ENCODE assay signal across 8 cellular contexts in the genomic region with DNA sequence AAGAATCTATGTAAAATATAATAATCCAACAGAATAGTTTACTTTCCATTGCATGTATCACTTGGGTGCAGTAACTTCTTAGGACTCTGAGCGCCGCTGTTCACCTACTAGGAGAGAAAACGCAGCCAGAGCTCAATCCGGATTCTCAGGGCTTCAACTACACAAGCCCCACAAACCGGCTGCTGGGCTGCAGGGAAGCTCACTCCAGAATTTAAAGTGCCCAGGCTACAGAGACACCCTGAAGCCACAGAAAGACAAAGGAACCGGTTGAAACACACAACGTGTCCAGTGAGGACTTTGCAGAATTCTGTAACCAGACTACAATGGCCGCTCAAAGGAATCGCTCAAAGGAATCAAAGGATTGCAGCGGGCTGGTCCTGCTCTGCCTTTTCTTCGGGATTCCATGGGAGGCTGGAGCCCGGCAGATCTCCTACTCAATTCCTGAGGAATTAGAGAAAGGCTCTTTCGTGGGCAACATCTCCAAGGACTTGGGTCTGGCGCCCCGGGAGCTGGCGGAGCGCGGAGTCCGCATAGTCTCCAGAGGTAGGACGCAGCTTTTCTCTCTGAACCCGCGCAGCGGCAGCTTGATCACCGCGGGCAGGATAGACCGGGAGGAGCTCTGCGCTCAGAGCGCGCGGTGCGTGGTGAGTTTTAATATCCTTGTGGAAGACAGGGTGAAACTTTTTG. TPM values are rescaled to one million over a fixed set of nuclear protein-coding genes. Genes with fewer than 3 reads are reported as not detected.
DNase-seq lines count a peak whose midpoint lies in the region; ATAC-seq and TF ChIP-seq lines count a peak whose summit lies in the region.

A gene (plus strand): TSS at position 135 of the 687 bp plus-strand sequence. CDS start 189 bp downstream, at position 324.

- TF ChIP-seq CTCF in fibroblast of the aortic adventitia (IDR thresholded peaks at IDR 0.05; ENCODE audit: insufficient read depth, low read length) (peak; percentile 76), neural cell (IDR thresholded peaks at IDR 0.05; ENCODE audit: poor library complexity, severe bottlenecking) (peak; percentile 52)

- no peak within 1 kb of the TSS for H2AFZ ChIP-seq in neural cell (ENCODE audit: low read depth, low read length)

- H3K4me3 Mint-ChIP-seq in activated T-cell treated with anti-CD3 and anti-CD28 coated beads, Interleukin-2, amount 50 U/mL, for 72 hours: peak within 1 kb of the TSS; percentile 91 to 92

- DNase-seq in activated CD8-positive, alpha-beta memory T cell treated with anti-CD3 and anti-CD28 coated beads for 24 hours: peak; percentile 70
- no peak for DNase-seq in activated CD8-positive, alpha-beta memory T cell treated with anti-CD3 and anti-CD28 coated beads, Interleukin-2, amount 50 U/mL, for 48 hours
- DNase-seq in NCI-H748 treated with DMSO at 0.1 percent for 48 hours (lab: John Stamatoyannopoulos, UW): peak; percentile 65
- peak; percentile 61 to 69 for DNase-seq in activated T-cell treated with anti-CD3 and anti-CD28 coated beads, Interleukin-2, amount 50 U/mL, for 72 hours
- DNase-seq in fibroblast of the aortic adventitia (ENCODE audit: low read depth): peak; percentile 82

- peak; percentile 65 for ATAC-seq in HG02885 (IDR thresholded peaks at IDR 0.05; ENCODE audit: poor library complexity, unreplicated experiment)
- ATAC-seq in activated T-cell treated with anti-CD3 and anti-CD28 coated beads, Interleukin-2, amount 50 U/mL, for 72 hours (replicated peaks in 1 of 2): peak; percentile 80 to 81

- no peaks in the 10 kb centered on the region for H3K4me1 ChIP-seq in urinary bladder (ENCODE audit: insufficient read depth)

- H3K9ac ChIP-seq in neural cell (ENCODE audit: low read length): peak within 1 kb of the TSS; percentile 25

- peaks cover 5% of the 10 kb centered on the region for H3F3A ChIP-seq in neural cell (ENCODE audit: insufficient read depth, low read length, poor library complexity, severe bottlenecking)

- H3K27ac ChIP-seq in neural cell (ENCODE audit: low read length): peak within 1 kb of the TSS; percentile 45
- H3K27ac ChIP-seq in urinary bladder (ENCODE audit: low read depth): no peak within 1 kb of the TSS

- H3K27me3 ChIP-seq in neural cell (ENCODE audit: insufficient read depth, low read depth, low read length): no peaks in the 10 kb centered on the region

- no peak within 1 kb of the TSS for H3K4me2 ChIP-seq in neural cell (ENCODE audit: low read length)

- H3K79me2 ChIP-seq in neural cell (replicated peaks; ENCODE audit: insufficient read depth, low read length): peaks cover 60% of the 10 kb centered on the region

- peaks cover 35% of the 10 kb centered on the region for H3K4me1 Mint-ChIP-seq in activated T-cell treated with anti-CD3 and anti-CD28 coated beads, Interleukin-2, amount 50 U/mL, for 72 hours (ENCODE audit: low read depth)

- H4K20me1 ChIP-seq in neural cell (ENCODE audit: insufficient read depth): no peaks in the 10 kb centered on the region

- TF ChIP-seq RAD21 in neural cell (conservative IDR thresholded peaks at IDR 0.05): peak; percentile 56

- H3K9me3 Mint-ChIP-seq in activated T-cell treated with anti-CD3 and anti-CD28 coated beads, Interleukin-2, amount 50 U/mL, for 72 hours: peaks cover 10 to 12% of the 10 kb centered on the region in 2 donors

- H3K9me3 ChIP-seq in neural cell (ENCODE audit: low read length): peaks cover 76% of the 10 kb centered on the region

- peaks cover 79% of the 10 kb centered on the region for H3K27me3 Mint-ChIP-seq in activated T-cell treated with anti-CD3 and anti-CD28 coated beads, Interleukin-2, amount 50 U/mL, for 72 hours (ENCODE audit: low read depth)

- peak within 1 kb of the TSS; percentile 82 for H3K27ac Mint-ChIP-seq in activated T-cell treated with anti-CD3 and anti-CD28 coated beads, Interleukin-2, amount 50 U/mL, for 72 hours

- WGBS in urinary bladder: 14% methylated on average over 31 of the region's 31 CpGs

- H3K36me3 ChIP-seq in neural cell (ENCODE audit: insufficient read depth, low read length): peaks cover 76% of the 10 kb centered on the region
- H3K36me3 ChIP-seq in urinary bladder (ENCODE audit: insufficient read depth): no peaks in the 10 kb centered on the region

- H3K36me3 Mint-ChIP-seq in activated T-cell treated with anti-CD3 and anti-CD28 coated beads, Interleukin-2, amount 50 U/mL, for 72 hours (ENCODE audit: insufficient read depth in 2 of 2): peaks cover 17 to 28% of the 10 kb centered on the region in 2 donors

- TF ChIP-seq EP300 in neural cell (conservative IDR thresholded peaks at IDR 0.05; ENCODE audit: poor library complexity, severe bottlenecking): no peak

- H3K9me2 ChIP-seq in neural cell (ENCODE audit: insufficient read depth, low read length): no peaks in the 10 kb centered on the region

- H3K4me3 ChIP-seq in fibroblast of the aortic adventitia (ENCODE audit: low read depth, low read length) (peak within 1 kb of the TSS; percentile 62), neural cell (ENCODE audit: low read length) (peak within 1 kb of the TSS; percentile 66), urinary bladder (ENCODE audit: low read depth, low read length) (peak within 1 kb of the TSS; percentile 15)

TF ChIP-seq in neural cell, 6 proteins besides CTCF, POLR2A, EP300 and RAD21:
- no peak for TF ChIP-seq MXI1 (conservative IDR thresholded peaks at IDR 0.05; ENCODE audit: poor library complexity, severe bottlenecking)
- TF ChIP-seq EZH2 (IDR thresholded peaks at IDR 0.05; ENCODE audit: borderline replicate concordance, insufficient read depth, low read length, poor library complexity, severe bottlenecking): no peak
- peak; percentile 46 for TF ChIP-seq SMC3 (conservative IDR thresholded peaks at IDR 0.05; ENCODE audit: poor library complexity)
- TF ChIP-seq, protein P1, sequence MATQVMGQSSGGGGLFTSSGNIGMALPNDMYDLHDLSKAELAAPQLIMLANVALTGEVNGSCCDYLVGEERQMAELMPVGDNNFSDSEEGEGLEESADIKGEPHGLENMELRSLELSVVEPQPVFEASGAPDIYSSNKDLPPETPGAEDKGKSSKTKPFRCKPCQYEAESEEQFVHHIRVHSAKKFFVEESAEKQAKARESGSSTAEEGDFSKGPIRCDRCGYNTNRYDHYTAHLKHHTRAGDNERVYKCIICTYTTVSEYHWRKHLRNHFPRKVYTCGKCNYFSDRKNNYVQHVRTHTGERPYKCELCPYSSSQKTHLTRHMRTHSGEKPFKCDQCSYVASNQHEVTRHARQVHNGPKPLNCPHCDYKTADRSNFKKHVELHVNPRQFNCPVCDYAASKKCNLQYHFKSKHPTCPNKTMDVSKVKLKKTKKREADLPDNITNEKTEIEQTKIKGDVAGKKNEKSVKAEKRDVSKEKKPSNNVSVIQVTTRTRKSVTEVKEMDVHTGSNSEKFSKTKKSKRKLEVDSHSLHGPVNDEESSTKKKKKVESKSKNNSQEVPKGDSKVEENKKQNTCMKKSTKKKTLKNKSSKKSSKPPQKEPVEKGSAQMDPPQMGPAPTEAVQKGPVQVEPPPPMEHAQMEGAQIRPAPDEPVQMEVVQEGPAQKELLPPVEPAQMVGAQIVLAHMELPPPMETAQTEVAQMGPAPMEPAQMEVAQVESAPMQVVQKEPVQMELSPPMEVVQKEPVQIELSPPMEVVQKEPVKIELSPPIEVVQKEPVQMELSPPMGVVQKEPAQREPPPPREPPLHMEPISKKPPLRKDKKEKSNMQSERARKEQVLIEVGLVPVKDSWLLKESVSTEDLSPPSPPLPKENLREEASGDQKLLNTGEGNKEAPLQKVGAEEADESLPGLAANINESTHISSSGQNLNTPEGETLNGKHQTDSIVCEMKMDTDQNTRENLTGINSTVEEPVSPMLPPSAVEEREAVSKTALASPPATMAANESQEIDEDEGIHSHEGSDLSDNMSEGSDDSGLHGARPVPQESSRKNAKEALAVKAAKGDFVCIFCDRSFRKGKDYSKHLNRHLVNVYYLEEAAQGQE (IDR thresholded peaks at IDR 0.05; ENCODE audit: borderline replicate concordance): no peak
- TF ChIP-seq POLR2AphosphoS5 (IDR thresholded peaks at IDR 0.05): no peak
- TF ChIP-seq TAF1 (IDR thresholded peaks at IDR 0.05; ENCODE audit: low read depth): no peak

RNA-seq across cellular contexts. Expression of the gene that starts here (rescaled TPM):
- under 1 TPM; 0.12 TPM for total RNA-seq in activated T-cell treated with anti-CD3 and anti-CD28 coated beads, Interleukin-2, amount 50 U/mL, for 72 hours
- total RNA-seq in fibroblast of the aortic adventitia (ENCODE audit: low replicate concordance) (10.6 and 22.2 TPM in 2 replicates), urinary bladder (12.3 TPM)
- polyA plus RNA-seq in neural cell (7.3 and 8.1 TPM in 2 replicates), urinary bladder (1.6 TPM)
- 31.9 and 40.4 TPM in 2 replicates for polyA minus RNA-seq in neural cell

Comparison
In these comparisons a context has a peak if more than half of its experiments do, and no peak if none do; other contexts are left out.
1. RNA of the gene that starts here (total RNA-seq): 10.6 to 22.2 TPM in fibroblast of the aortic adventitia and 12.3 TPM in urinary bladder (single experiment); 0.12 TPM in activated T-cell treated with anti-CD3 and anti-CD28 coated beads, Interleukin-2, amount 50 U/mL, for 72 hours; every median in the first group is over 10 times any median in the second.
2. Peak in DNase-seq and ATAC-seq in activated T-cell treated with anti-CD3 and anti-CD28 coated beads, Interleukin-2, amount 50 U/mL, for 72 hours; RNA of the gene not detected or under 1 TPM.
3. H3K4me3 ChIP-seq: peak in every context shown above with its lines; median percentile 66 in neural cell; 62 in fibroblast of the aortic adventitia; 15 in urinary bladder.